In genomic region chr6:20424679-20425078, GRCh38 we compare ENCODE assay signal across 15 cellular contexts. TPM values are rescaled to one million over a fixed set of nuclear protein-coding genes. Genes with fewer than 3 reads are reported as not detected.
DNase-seq lines count a peak whose midpoint lies in the region; ATAC-seq and TF ChIP-seq lines count a peak whose summit lies in the region.
"Had no signal": no experiment of that assay in that cellular context is flagged by ENCODE, and none has a peak within 500 bp of the region (broad histone marks: within the 10 kb centered on the region; RNA-seq: fewer than 3 reads in every experiment).

No MANE protein-coding gene starts in this region.

- peak; percentile 68 for ATAC-seq in mucosa of descending colon
- ATAC-seq in HG03565 (IDR thresholded peaks at IDR 0.05; ENCODE audit: unreplicated experiment), result no peak
- ATAC-seq: activated T-helper 17 cell treated with anti-CD3 and anti-CD28 coated beads, Interleukin-2, amount 50 U/mL, for 72 hours; foreskin keratinocyte had no signal

- peaks cover 0 to 2% (median 0%) of the 10 kb centered on the region in 7 donors for H3K9me3 Mint-ChIP-seq in CD14-positive monocyte
- no peaks in the 10 kb centered on the region for H3K9me3 Mint-ChIP-seq in endodermal cell
- no peaks in the 10 kb centered on the region for H3K9me3 Mint-ChIP-seq in activated naive CD4-positive, alpha-beta T cell treated with anti-CD3 and anti-CD28 coated beads, Interleukin-2, amount 10 ng/mL, durations not matched to agents 7 days and 5 days
- H3K9me3 Mint-ChIP-seq: activated T-helper 17 cell treated with anti-CD3 and anti-CD28 coated beads, Interleukin-2, amount 50 U/mL, for 72 hours had no signal

- H3K27ac ChIP-seq in endodermal cell (ENCODE audit: low read depth, low read length), result no peak overlapping the region
- H3K27ac ChIP-seq: foreskin keratinocyte had no signal

- H3K9ac ChIP-seq in endodermal cell (ENCODE audit: extremely low read depth, low read length, poor library complexity, severe bottlenecking), result no peak overlapping the region

- CTCF ChIA-PET in activated naive CD4-positive, alpha-beta T cell treated with anti-CD3 and anti-CD28 coated beads, Interleukin-2, amount 10 ng/mL, durations not matched to agents 7 days and 5 days (lab: Charles Lee), result no interaction called here

- H3K36me3 Mint-ChIP-seq in CD14-positive monocyte (peaks cover 14 to 17% of the 10 kb centered on the region in 2 donors), endodermal cell (ENCODE audit: low read depth) (peaks cover 23% of the 10 kb centered on the region)
- peaks cover 51% of the 10 kb centered on the region for H3K36me3 Mint-ChIP-seq in activated naive CD4-positive, alpha-beta T cell treated with anti-CD3 and anti-CD28 coated beads, Interleukin-2, amount 10 ng/mL, durations not matched to agents 7 days and 5 days

- H3K4me1 Mint-ChIP-seq in CD14-positive monocyte (peaks cover 69% of the 10 kb centered on the region), endodermal cell (peaks cover 39% of the 10 kb centered on the region)
- peaks cover 20% of the 10 kb centered on the region for H3K4me1 Mint-ChIP-seq in activated naive CD4-positive, alpha-beta T cell treated with anti-CD3 and anti-CD28 coated beads, Interleukin-2, amount 10 ng/mL, durations not matched to agents 7 days and 5 days

- H3K36me3 ChIP-seq in endodermal cell (ENCODE audit: control insufficient read depth, insufficient read depth, low read length) (peaks cover 62% of the 10 kb centered on the region), mucosa of descending colon (ENCODE audit: low read depth) (no peaks in the 10 kb centered on the region)

- intact Hi-C loops in CD14-positive monocyte (cut with micrococcal nuclease), result no loop called here
- intact Hi-C loops in mucosa of descending colon (cut with DNase I, micrococcal nuclease), result no loop called here

- no peaks in the 10 kb centered on the region for H3K27me3 Mint-ChIP-seq in CD14-positive monocyte (ENCODE audit: low read depth in 3 of 3)
- H3K27me3 Mint-ChIP-seq in endodermal cell (ENCODE audit: insufficient read depth), result no peaks in the 10 kb centered on the region
- H3K27me3 Mint-ChIP-seq in activated naive CD4-positive, alpha-beta T cell treated with anti-CD3 and anti-CD28 coated beads, Interleukin-2, amount 10 ng/mL, durations not matched to agents 7 days and 5 days, result no peaks in the 10 kb centered on the region
- H3K27me3 Mint-ChIP-seq: activated CD4-positive, alpha-beta memory T cell treated with anti-CD3 and anti-CD28 coated beads for 36 hours; activated T-helper 17 cell treated with anti-CD3 and anti-CD28 coated beads, Interleukin-2, amount 50 U/mL, for 72 hours; B cell had no signal

- peak overlapping the region; percentile 10 for H3K4me3 ChIP-seq in endodermal cell (ENCODE audit: low read length)
- H3K4me3 ChIP-seq in mucosa of descending colon, result no peak overlapping the region

- 69 to 100% methylated on average over 1 to 5 of the region's 5 CpGs for WGBS in endodermal cell (ENCODE audit: insufficient coverage in 1 of 2, insufficient read length in 1 of 2), 2 experiments

- H3K9me3 ChIP-seq in endodermal cell (ENCODE audit: control insufficient read depth, low read length) (peaks cover 5% of the 10 kb centered on the region), mucosa of descending colon (no peaks in the 10 kb centered on the region)

- H3K27me3 ChIP-seq in endodermal cell (ENCODE audit: control insufficient read depth, insufficient read depth, low read length, poor library complexity, severe bottlenecking), result no peaks in the 10 kb centered on the region
- H3K27me3 ChIP-seq: foreskin keratinocyte had no signal

- no peak for TF ChIP-seq CTCF in CD14-positive monocyte (IDR thresholded peaks at IDR 0.05)
- no peak for TF ChIP-seq CTCF in endodermal cell (conservative IDR thresholded peaks at IDR 0.05)
- TF ChIP-seq CTCF in mucosa of descending colon (IDR thresholded peaks at IDR 0.05), result no peak

- H3K4me3 Mint-ChIP-seq in CD14-positive monocyte (peak overlapping the region; percentile 39 to 64), endodermal cell (no peak overlapping the region)
- H3K4me3 Mint-ChIP-seq in activated naive CD4-positive, alpha-beta T cell treated with anti-CD3 and anti-CD28 coated beads, Interleukin-2, amount 10 ng/mL, durations not matched to agents 7 days and 5 days, result no peak overlapping the region
- H3K4me3 Mint-ChIP-seq: activated CD4-positive, alpha-beta memory T cell treated with anti-CD3 and anti-CD28 coated beads for 36 hours; activated T-helper 17 cell treated with anti-CD3 and anti-CD28 coated beads, Interleukin-2, amount 50 U/mL, for 72 hours; B cell had no signal

- DNase-seq in CD14-positive monocyte (ENCODE audit: low spot score), result peak; percentile 68
- peak; percentile 29 for DNase-seq in MV-4-11 (lab: John Stamatoyannopoulos, UW)
- peak; percentile 68 for DNase-seq in endodermal cell
- DNase-seq in mucosa of descending colon, result peak in 1 of 3 donors; percentile 42
- DNase-seq in NCI-H774 (lab: John Stamatoyannopoulos, UW), result no peak
- no peak for DNase-seq in SHP77 (lab: John Stamatoyannopoulos, UW)
- DNase-seq in activated naive CD4-positive, alpha-beta T cell treated with anti-CD3 and anti-CD28 coated beads, Interleukin-2, amount 10 ng/mL, durations not matched to agents 7 days and 5 days, result no peak
- DNase-seq: activated CD4-positive, alpha-beta memory T cell treated with anti-CD3 and anti-CD28 coated beads for 36 hours; aorta; foreskin keratinocyte; NCI-H1105; NCI-H2171 had no signal

- H3K4me1 ChIP-seq in endodermal cell (ENCODE audit: control insufficient read depth, insufficient read depth, low read length) (peaks cover 3% of the 10 kb centered on the region), mucosa of descending colon (ENCODE audit: low read depth) (peaks cover 31% of the 10 kb centered on the region)
- H3K4me1 ChIP-seq: foreskin keratinocyte had no signal

- H3K27ac Mint-ChIP-seq in CD14-positive monocyte (peak overlapping the region; percentile 69 to 94 (median 80)), endodermal cell (peak overlapping the region; percentile 73)
- no peak overlapping the region for H3K27ac Mint-ChIP-seq in activated naive CD4-positive, alpha-beta T cell treated with anti-CD3 and anti-CD28 coated beads, Interleukin-2, amount 10 ng/mL, durations not matched to agents 7 days and 5 days
- H3K27ac Mint-ChIP-seq: activated CD4-positive, alpha-beta memory T cell treated with anti-CD3 and anti-CD28 coated beads for 36 hours; activated T-helper 17 cell treated with anti-CD3 and anti-CD28 coated beads, Interleukin-2, amount 50 U/mL, for 72 hours; B cell had no signal

RNA-seq across cellular contexts. Expression of gene E2F3, which starts 23.0 kb away (rescaled TPM):
- polyA plus RNA-seq in CD14-positive monocyte, result 1 to 10 TPM; 7.5 to 8.9 TPM
- 10 to 100 TPM; 38.2 TPM for total RNA-seq in endodermal cell
- polyA plus RNA-seq in endodermal cell (2013, experiment 1 of 2), result 26.8 TPM
- 26.3 TPM for polyA plus RNA-seq in endodermal cell (2013, experiment 2 of 2)
- total RNA-seq in mucosa of descending colon, result 10 to 100 TPM in 1 of 3 donors, 1 to 10 TPM in 2; 7.6 to 10.0 (median 7.9) TPM

Comparison
In these comparisons a context has a peak if more than half of its experiments do, and no peak if none do; other contexts are left out.
1. DNase-seq: peak in CD14-positive monocyte (single experiment), MV-4-11 (single experiment) and endodermal cell (single experiment); none in NCI-H774 (single experiment), SHP77 (0 of 2) and activated naive CD4-positive, alpha-beta T cell treated with anti-CD3 and anti-CD28 coated beads, Interleukin-2, amount 10 ng/mL, durations not matched to agents 7 days and 5 days (single experiment).
2. H3K4me3 Mint-ChIP-seq: peak in CD14-positive monocyte (2 of 2); none in endodermal cell (single experiment) and activated naive CD4-positive, alpha-beta T cell treated with anti-CD3 and anti-CD28 coated beads, Interleukin-2, amount 10 ng/mL, durations not matched to agents 7 days and 5 days (single experiment).